In the genomic region with DNA sequence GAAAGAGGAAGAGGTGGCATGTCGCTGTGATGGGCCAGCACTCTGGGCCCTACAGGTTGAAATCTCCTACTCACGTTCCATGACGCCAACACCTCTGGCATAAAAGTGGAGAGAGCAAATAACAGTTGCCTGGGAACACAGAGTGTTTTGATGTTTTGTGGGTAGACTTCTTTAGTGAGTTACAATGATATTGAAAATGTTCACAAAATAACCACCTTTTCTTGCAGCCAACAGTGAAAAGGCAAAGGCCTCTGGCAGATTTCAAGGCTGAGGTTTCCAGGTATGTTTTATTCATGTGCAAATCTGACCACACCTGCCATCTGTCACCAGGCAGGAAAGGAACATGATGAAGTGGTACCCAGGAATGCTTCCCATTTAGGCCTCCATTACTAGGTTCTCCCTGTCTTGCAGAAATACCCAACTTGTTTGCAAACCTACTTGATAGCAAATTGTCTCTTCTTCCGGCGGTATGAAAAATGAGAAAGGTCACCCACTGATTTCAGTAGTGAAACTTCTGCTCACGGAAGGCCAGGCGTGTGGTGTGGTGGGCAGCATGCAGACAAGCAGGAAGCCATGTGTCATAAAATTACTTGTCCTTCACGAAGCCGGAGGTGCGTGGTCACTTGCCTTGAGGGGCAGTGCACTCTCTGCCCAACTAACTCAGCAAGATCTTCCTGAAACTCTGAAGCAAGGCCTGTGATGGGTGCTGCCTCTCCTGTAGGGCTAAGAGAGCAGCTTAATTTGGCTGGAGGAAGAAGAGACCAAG, we compare ENCODE assay signal across 11 cellular contexts.
DNase-seq lines count a peak whose midpoint lies in the region; ATAC-seq, FAIRE-seq and TF ChIP-seq lines count a peak whose summit lies in the region.
"Had no signal": no experiment of that assay in that cellular context is flagged by ENCODE, and none has a peak within 500 bp of the region (broad histone marks: within the 10 kb centered on the region; RNA-seq: fewer than 3 reads in every experiment).

No MANE protein-coding gene starts in this region.

- H3K79me2 ChIP-seq in GM12878 (ENCODE audit: control insufficient read depth, insufficient read depth, low read length) (no peaks in the 10 kb centered on the region), mesendoderm (ENCODE audit: control insufficient read depth, insufficient read depth, low read length) (no peaks in the 10 kb centered on the region)

- H3K4ac ChIP-seq in mesendoderm (ENCODE audit: low read depth, low read length) = no peak overlapping the region

- H3K9me3 ChIP-seq in GM12878 (replicated peaks; ENCODE audit: control insufficient read depth, insufficient read depth, low read length) = peaks cover 16% of the 10 kb centered on the region
- H3K9me3 ChIP-seq: pancreas had no signal

- no TSS peak for BruUV-seq in GM12878 (replicated peaks; lab: Mats Ljungman, UMichigan)

- no peak overlapping the region for H3K9ac ChIP-seq in GM12878 (ENCODE audit: control insufficient read depth, insufficient read depth, low read length)
- no peak overlapping the region for H3K9ac ChIP-seq in mesendoderm (ENCODE audit: low read length)

- H3K27me3 Mint-ChIP-seq in CD14-positive monocyte (ENCODE audit: low read depth in 3 of 3) = peaks cover 0 to 8% (median 2%) of the 10 kb centered on the region in 3 donors

- CTCF ChIA-PET in GM12878 (lab: Yijun Ruan, JAX) = no interaction called here

- TF ChIP-seq POLR2A in GM12878 (IDR thresholded peaks at IDR 0.05; ENCODE audit: low read depth, low read length) = no peak

- H3K4me3 ChIP-seq in GM12878 = no peak overlapping the region
- no peak overlapping the region for H3K4me3 ChIP-seq in mesendoderm (ENCODE audit: low read length)
- H3K4me3 ChIP-seq: coronary artery, pancreas had no signal

- peak; percentile 74 for DNase-seq in GM12878 (ENCODE audit: low read depth, low spot score)
- no peak for DNase-seq in SW480 (ENCODE audit: low spot score)
- no peak for DNase-seq in CD14-positive monocyte (ENCODE audit: low spot score)
- DNase-seq in cerebellar nuclear complex (lab: John Stamatoyannopoulos, UW) = no peak
- no peak for DNase-seq in mesendoderm
- DNase-seq: pancreas had no signal

- WGBS in GM12878 (ENCODE audit: insufficient coverage, insufficient replicate concordance, low lambda C conversion rate, missing lambda C conversion rate) = 27% methylated on average over 10 of the region's 10 CpGs
- no CpG with 5 or more reads among the region's 10 CpGs for WGBS in mesendoderm (ENCODE audit: extremely low coverage, insufficient coverage, low lambda C conversion rate)

- peaks cover 0 to 2% of the 10 kb centered on the region in 2 donors for H3K36me3 Mint-ChIP-seq in CD14-positive monocyte

- H2BK15ac ChIP-seq in mesendoderm (replicated peaks; ENCODE audit: low read depth) = no peak overlapping the region

- TF ChIP-seq CTCF in GM12878 (IDR thresholded peaks at IDR 0.05 in 2 of 3, conservative IDR thresholded peaks at IDR 0.05 in 1 of 3; ENCODE audit: control insufficient read depth in 2 of 3, extremely low read depth in 1 of 3, insufficient read depth in 1 of 3, low read depth in 3 of 3, low read length in 3 of 3) = no peak
- TF ChIP-seq CTCF in CD14-positive monocyte (IDR thresholded peaks at IDR 0.05) = no peak

- H3K36me3 ChIP-seq in GM12878 (ENCODE audit: control insufficient read depth in 2 of 2, insufficient read depth in 2 of 2, low read length in 1 of 2) (no peaks in the 10 kb centered on the region), mesendoderm (ENCODE audit: control insufficient read depth, insufficient read depth, low read length) (no peaks in the 10 kb centered on the region)
- H3K36me3 ChIP-seq: pancreas had no signal

- H3K4me1 ChIP-seq in GM12878 (ENCODE audit: control insufficient read depth, insufficient read depth, low read length) = peaks cover 33% of the 10 kb centered on the region
- no peaks in the 10 kb centered on the region for H3K4me1 ChIP-seq in mesendoderm (ENCODE audit: control insufficient read depth, low read depth, low read length)

- intact Hi-C loops in GM12878 (cut with micrococcal nuclease; ENCODE audit: unreplicated experiment) (loop anchor here (5.0 kb wide), 1 partner anchor 355 kb away; no protein-coding TSS in a partner anchor), CD14-positive monocyte (cut with micrococcal nuclease) (loop anchor here (5.0 to 10.0 kb wide), 2 partner anchors 198 to 300 kb away; a partner anchor contains a TSS)

- H4K8ac ChIP-seq in mesendoderm (ENCODE audit: low read depth, low read length) = no peak overlapping the region

- H2BK120ac ChIP-seq in mesendoderm (ENCODE audit: low read depth, low read length) = no peak overlapping the region

- no peak for FAIRE-seq in GM12878 (lab: Jason Lieb, UNC)
- FAIRE-seq: pancreas had no signal

- SMC1A ChIA-PET in GM12878 (lab: Charles Lee; ENCODE audit: uncharacterized antibody, unreplicated experiment) = no interaction called here

- no peak overlapping the region for H3K4me3 Mint-ChIP-seq in CD14-positive monocyte

- H3K79me1 ChIP-seq in mesendoderm (ENCODE audit: low read length) = no peaks in the 10 kb centered on the region

- no peak overlapping the region for H2BK5ac ChIP-seq in mesendoderm (ENCODE audit: low read length)

- no peak overlapping the region for H2AFZ ChIP-seq in GM12878 (ENCODE audit: control insufficient read depth, low read depth, low read length)

- H3K4me2 ChIP-seq in GM12878 (ENCODE audit: control insufficient read depth, insufficient read depth) (no peak overlapping the region; the same call in 1 of the 2 replicates), mesendoderm (ENCODE audit: low read length) (no peak overlapping the region)

- POLR2A ChIA-PET in GM12878 (lab: Charles Lee) = no interaction called here

- RAD21 ChIA-PET in GM12878 (lab: Charles Lee; ENCODE audit: unreplicated experiment) = no interaction called here

- no peak overlapping the region for H4K5ac ChIP-seq in mesendoderm (ENCODE audit: low read length)

- H3K27ac ChIP-seq in GM12878 (ENCODE audit: control insufficient read depth, insufficient read depth) = no peak overlapping the region
- H3K27ac ChIP-seq in mesendoderm (ENCODE audit: low read depth, low read length) = no peak overlapping the region
- H3K27ac ChIP-seq: coronary artery, pancreas had no signal

- ATAC-seq in GM18511 (IDR thresholded peaks at IDR 0.05; ENCODE audit: unreplicated experiment) (peak; percentile 70), GM19455 (IDR thresholded peaks at IDR 0.05; ENCODE audit: unreplicated experiment) (peak; percentile 70), HG03135 (IDR thresholded peaks at IDR 0.05; ENCODE audit: unreplicated experiment) (peak; percentile 50), GM12878 (peak; percentile 77)
- ATAC-seq: Panc1, pancreas had no signal

- H4K20me1 ChIP-seq in GM12878 (ENCODE audit: control insufficient read depth, insufficient read depth) = no peaks in the 10 kb centered on the region

- H2AK5ac ChIP-seq in mesendoderm (ENCODE audit: low read length) = no peak overlapping the region

- H3K27me3 ChIP-seq in GM12878 (replicated peaks in 1 of 2; ENCODE audit: control insufficient read depth in 2 of 2, insufficient read depth in 2 of 2, low read length in 1 of 2) (no peaks in the 10 kb centered on the region), mesendoderm (ENCODE audit: insufficient read depth, low read length, poor library complexity) (no peaks in the 10 kb centered on the region)
- H3K27me3 ChIP-seq: pancreas had no signal

- TF ChIP-seq RAD21 in GM12878 (IDR thresholded peaks at IDR 0.05; ENCODE audit: insufficient read depth, low read depth, low read length) = no peak

- H3K27ac Mint-ChIP-seq in CD14-positive monocyte = peak overlapping the region in 3 of 7 donors; percentile 59 to 79 (median 62)

- TF ChIP-seq EP300 in GM12878 (IDR thresholded peaks at IDR 0.05; ENCODE audit: borderline replicate concordance in 1 of 2, control insufficient read depth in 1 of 2, low read depth in 2 of 2, low read length in 2 of 2) = 0 out of 4 replicates have a peak, but pooled peaks of 1 of the 2 experiments have one; percentile 30

- in situ Hi-C loops in GM12878 (cut with MboI) = no loop called here

- no peak overlapping the region for H3K56ac ChIP-seq in mesendoderm (ENCODE audit: low read length)

- H3K18ac ChIP-seq in mesendoderm (ENCODE audit: low read length) = no peak overlapping the region

- H3K9me3 Mint-ChIP-seq in CD14-positive monocyte = no peaks in the 10 kb centered on the region

- H3K4me1 Mint-ChIP-seq in CD14-positive monocyte = peaks cover 57% of the 10 kb centered on the region

- H3K23ac ChIP-seq in mesendoderm (ENCODE audit: low read length) = no peak overlapping the region

TF ChIP-seq in GM12878, 131 proteins besides CTCF, POLR2A, EP300 and RAD21 (continues in another document):
- TF ChIP-seq, protein P1, sequence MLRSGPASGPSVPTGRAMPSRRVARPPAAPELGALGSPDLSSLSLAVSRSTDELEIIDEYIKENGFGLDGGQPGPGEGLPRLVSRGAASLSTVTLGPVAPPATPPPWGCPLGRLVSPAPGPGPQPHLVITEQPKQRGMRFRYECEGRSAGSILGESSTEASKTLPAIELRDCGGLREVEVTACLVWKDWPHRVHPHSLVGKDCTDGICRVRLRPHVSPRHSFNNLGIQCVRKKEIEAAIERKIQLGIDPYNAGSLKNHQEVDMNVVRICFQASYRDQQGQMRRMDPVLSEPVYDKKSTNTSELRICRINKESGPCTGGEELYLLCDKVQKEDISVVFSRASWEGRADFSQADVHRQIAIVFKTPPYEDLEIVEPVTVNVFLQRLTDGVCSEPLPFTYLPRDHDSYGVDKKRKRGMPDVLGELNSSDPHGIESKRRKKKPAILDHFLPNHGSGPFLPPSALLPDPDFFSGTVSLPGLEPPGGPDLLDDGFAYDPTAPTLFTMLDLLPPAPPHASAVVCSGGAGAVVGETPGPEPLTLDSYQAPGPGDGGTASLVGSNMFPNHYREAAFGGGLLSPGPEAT (IDR thresholded peaks at IDR 0.05; ENCODE audit: low read depth) = no peak
- TF ChIP-seq CHD2 (IDR thresholded peaks at IDR 0.05; ENCODE audit: borderline replicate concordance, low read depth, low read length) (no peak), BCL11A (IDR thresholded peaks at IDR 0.05; ENCODE audit: low read depth, low read length) (peak; percentile 92), ETV6 (conservative IDR thresholded peaks at IDR 0.05 in 1 of 2, IDR thresholded peaks at IDR 0.05 in 1 of 2; ENCODE audit: borderline replicate concordance in 1 of 2, low read depth in 1 of 2) (peak in 1 of 2 experiments; percentile 96; a peak in 2 of 4 replicates)
- TF ChIP-seq, protein P2, sequence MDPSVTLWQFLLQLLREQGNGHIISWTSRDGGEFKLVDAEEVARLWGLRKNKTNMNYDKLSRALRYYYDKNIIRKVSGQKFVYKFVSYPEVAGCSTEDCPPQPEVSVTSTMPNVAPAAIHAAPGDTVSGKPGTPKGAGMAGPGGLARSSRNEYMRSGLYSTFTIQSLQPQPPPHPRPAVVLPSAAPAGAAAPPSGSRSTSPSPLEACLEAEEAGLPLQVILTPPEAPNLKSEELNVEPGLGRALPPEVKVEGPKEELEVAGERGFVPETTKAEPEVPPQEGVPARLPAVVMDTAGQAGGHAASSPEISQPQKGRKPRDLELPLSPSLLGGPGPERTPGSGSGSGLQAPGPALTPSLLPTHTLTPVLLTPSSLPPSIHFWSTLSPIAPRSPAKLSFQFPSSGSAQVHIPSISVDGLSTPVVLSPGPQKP (IDR thresholded peaks at IDR 0.05; ENCODE audit: low read depth, low read length) = no peak
